ENCODE assay signal across 11 cellular contexts in genomic region chr1:12540580-12541273, GRCh38.
A peak's percentile ranks its signal among the peaks of the same experiment; 100 is the strongest.
DNase-seq lines count a peak whose midpoint lies in the region; TF ChIP-seq lines count a peak whose summit lies in the region.
"Had no signal": no experiment of that assay in that cellular context is flagged by ENCODE, and none has a peak within 500 bp of the region (broad histone marks: within the 10 kb centered on the region; RNA-seq: fewer than 3 reads in every experiment).

No MANE protein-coding gene starts in this region.

- peaks cover 5% of the 10 kb centered on the region for H3K9me3 ChIP-seq in AG04450 (ENCODE audit: control insufficient read depth, insufficient read depth, low read length)
- no peaks in the 10 kb centered on the region for H3K9me3 ChIP-seq in iPS-15b (ENCODE audit: control insufficient read depth, insufficient read depth, low read length)
- H3K9me3 ChIP-seq in ovary, result no peaks in the 10 kb centered on the region
- no peaks in the 10 kb centered on the region for H3K9me3 ChIP-seq in testis
- H3K9me3 ChIP-seq in OCI-LY7 (ENCODE audit: low read length), result no peaks in the 10 kb centered on the region

- CTCF ChIA-PET in AG04450 (lab: Charles Lee) (interaction anchor here (1.1 kb wide), 1 partner anchor 133 kb away, joined by 3 read pairs; no protein-coding TSS in a partner anchor), OCI-LY7 (lab: Charles Lee; ENCODE audit: unreplicated experiment) (no interaction called here)

- no peaks in the 10 kb centered on the region for H3K9me2 ChIP-seq in OCI-LY7 (ENCODE audit: insufficient read depth, low read length)

- no peak overlapping the region for H3K4me2 ChIP-seq in OCI-LY7 (ENCODE audit: low read length)

- BruUV-seq in OCI-LY7 (replicated peaks; lab: Mats Ljungman, UMichigan), result no TSS peak

- H3K27ac ChIP-seq in AG04450 (ENCODE audit: low read depth, low read length) (peak overlapping the region; percentile 75), adipose tissue (ENCODE audit: low read depth, low read length) (peak overlapping the region; percentile 7), ovary (peak overlapping the region; percentile 32 to 52), testis (no peak overlapping the region), OCI-LY7 (ENCODE audit: low read depth, low read length, poor library complexity, severe bottlenecking) (no peak overlapping the region)

- no peak overlapping the region for H3K4me3 ChIP-seq in AG04450 (ENCODE audit: low read depth, low read length)
- H3K4me3 ChIP-seq in iPS-15b (ENCODE audit: low read depth, low read length), result peak overlapping the region; percentile 22
- H3K4me3 ChIP-seq in ovary, result no peak overlapping the region
- no peak overlapping the region for H3K4me3 ChIP-seq in testis
- no peak overlapping the region for H3K4me3 ChIP-seq in OCI-LY7 (ENCODE audit: low read depth, low read length, poor library complexity, severe bottlenecking)
- H3K4me3 ChIP-seq: skin epidermis had no signal

- no peak for TF ChIP-seq EP300 in ovary (IDR thresholded peaks at IDR 0.05)

- DNase-seq in AG04450 (ENCODE audit: low read depth, low spot score) (no peak), ovary (peak in 2 of 5 donors; percentile 18 to 36), testis (no peak), OCI-LY7 (ENCODE audit: low spot score) (no peak), hippocampal formation (lab: John Stamatoyannopoulos, UW) (no peak), AG08396 (ENCODE audit: low spot score) (no peak)
- DNase-seq: NCI-H2029, T-cell had no signal

- 63 to 85% (median 67%) methylated on average over 16 to 17 of the region's 17 CpGs for WGBS in adipose tissue, 3 donors
- 43 to 54% (median 50%) methylated on average over 17 of the region's 17 CpGs for WGBS in ovary, 3 donors
- WGBS in testis, 2 donors, result 77 to 87% methylated on average over 4 to 17 of the region's 17 CpGs

- no peaks in the 10 kb centered on the region for H3K79me2 ChIP-seq in OCI-LY7 (ENCODE audit: insufficient read depth, low read depth, low read length)

- H3K36me3 ChIP-seq in iPS-15b (ENCODE audit: control insufficient read depth, insufficient read depth, low read length), result no peaks in the 10 kb centered on the region
- H3K36me3 ChIP-seq in ovary, result no peaks in the 10 kb centered on the region
- H3K36me3 ChIP-seq in testis (ENCODE audit: low read depth, missing control alignments), result no peaks in the 10 kb centered on the region
- no peaks in the 10 kb centered on the region for H3K36me3 ChIP-seq in OCI-LY7 (ENCODE audit: insufficient read depth, low read length)

- POLR2A ChIA-PET in AG04450 (lab: Yijun Ruan, JAX), result interaction anchor here (0.6 to 2.5 kb wide), 9 partner anchors 9 to 78 kb away, joined by 3 to 11 read pairs (median 5); partner anchors contain the start of gene DHRS3
- POLR2A ChIA-PET in OCI-LY7 (lab: Charles Lee), result no interaction called here

- H3K4me1 ChIP-seq in iPS-15b (ENCODE audit: control insufficient read depth, insufficient read depth, low read length), result peaks cover 2% of the 10 kb centered on the region
- peaks cover 19% of the 10 kb centered on the region for H3K4me1 ChIP-seq in ovary (ENCODE audit: insufficient read depth)
- H3K4me1 ChIP-seq in testis, result peaks cover 9% of the 10 kb centered on the region
- H3K4me1 ChIP-seq in OCI-LY7 (ENCODE audit: insufficient read depth, low read length, poor library complexity, severe bottlenecking), result no peaks in the 10 kb centered on the region

- H3K27me3 ChIP-seq in AG04450 (ENCODE audit: control insufficient read depth, insufficient read depth, low read length) (no peaks in the 10 kb centered on the region), iPS-15b (ENCODE audit: control insufficient read depth, insufficient read depth, low read length) (no peaks in the 10 kb centered on the region), ovary (no peaks in the 10 kb centered on the region), testis (no peaks in the 10 kb centered on the region)

- intact Hi-C loops in ovary (cut with DNase I), result loop anchor here (2.0 to 10.0 kb wide), 8 partner anchors 54 to 136 kb away; partner anchors contain the start of gene DHRS3 (in 2 of the 4)
- intact Hi-C loops in testis (cut with DNase I; ENCODE audit: low total_unique reads), result no loop called here
- intact Hi-C loops in OCI-LY7 (cut with micrococcal nuclease; ENCODE audit: unreplicated experiment), result no loop called here

- no peak overlapping the region for H3K9ac ChIP-seq in iPS-15b (ENCODE audit: low read depth, low read length)

- H2AFZ ChIP-seq in OCI-LY7 (ENCODE audit: low read length), result no peak overlapping the region

- no peak for TF ChIP-seq CTCF in AG04450 (IDR thresholded peaks at IDR 0.05; ENCODE audit: low read depth, low read length)
- TF ChIP-seq CTCF in ovary (IDR thresholded peaks at IDR 0.05), result no peak
- no peak for TF ChIP-seq CTCF in testis (IDR thresholded peaks at IDR 0.05)
- no peak for TF ChIP-seq CTCF in OCI-LY7 (conservative IDR thresholded peaks at IDR 0.05; ENCODE audit: low read length)

- TF ChIP-seq POLR2A in ovary (IDR thresholded peaks at IDR 0.05) (no peak), testis (IDR thresholded peaks at IDR 0.05) (no peak)

- H4K20me1 ChIP-seq in OCI-LY7 (ENCODE audit: insufficient read depth, low read length), result no peaks in the 10 kb centered on the region

Comparison
In these comparisons a context has a peak if more than half of its experiments do, and no peak if none do; other contexts are left out.
1. H3K27ac ChIP-seq: peak in AG04450 (single experiment), adipose tissue (single experiment) and ovary (2 of 2); none in testis (0 of 2) and OCI-LY7 (single experiment).
2. intact Hi-C loops: an anchor here in ovary (2.0 to 10.0 kb wide); none called in testis and OCI-LY7.